ENCODE assay signal across 8 cellular contexts in genomic region chr16:50065241-50065623, GRCh38. TPM values are rescaled to one million over a fixed set of nuclear protein-coding genes. Genes with fewer than 3 reads are reported as not detected.
A peak's percentile ranks its signal among the peaks of the same experiment; 100 is the strongest.
DNase-seq lines count a peak whose midpoint lies in the region; ATAC-seq and TF ChIP-seq lines count a peak whose summit lies in the region.

No MANE protein-coding gene starts in this region.

- H3K9me3 ChIP-seq in heart left ventricle (no peaks in the 10 kb centered on the region), adipocyte (ENCODE audit: control insufficient read depth, low read length) (no peaks in the 10 kb centered on the region), lower lobe of right lung (no peaks in the 10 kb centered on the region), transverse colon (no peaks in the 10 kb centered on the region)

- intact Hi-C loops in heart left ventricle (cut with DNase I), result loop anchor here in 7 of 10 donors (2.0 to 10.0 kb wide), 7 partner anchors 38 to 147 kb away; partner anchors contain the start of genes TENT4B (in 7 of the 7) and CNEP1R1 (in 1 of the 7)
- intact Hi-C loops in cardiac septum (cut with DNase I), result no loop called here
- intact Hi-C loops in lower lobe of right lung (cut with DNase I), result no loop called here
- intact Hi-C loops in transverse colon (cut with DNase I; ENCODE audit: low total_unique reads), result no loop called here

- WGBS in heart left ventricle, 4 donors, result 85 to 86% (median 85%) methylated on average over 8 of the region's 8 CpGs
- 80% methylated on average over 5 to 8 of the region's 8 CpGs for WGBS in transverse colon (ENCODE audit: low coverage in 1 of 2), 2 donors

- in situ Hi-C loops in transverse colon (cut with MboI; ENCODE audit: low pct_ligation_motif_present in 1 of 4, low pct_unique_long_range_greater_than_20kb in 1 of 4, low sequenced_read_pairs in 3 of 4), result loop anchor here in 1 of 4 donors (25.0 kb wide), 1 partner anchor 103 kb away; no protein-coding TSS in a partner anchor

- TF ChIP-seq EP300 in transverse colon (IDR thresholded peaks at IDR 0.05; ENCODE audit: low read depth), result no peak

- H3K27ac ChIP-seq in heart left ventricle, result peak overlapping the region in 11 of 12 donors; percentile 94 to 100 (median 98)
- H3K27ac ChIP-seq in lower lobe of right lung, result peak overlapping the region; percentile 94
- H3K27ac ChIP-seq in transverse colon, result peak overlapping the region; percentile 92 to 100 (median 98)

- no peak for TF ChIP-seq POLR2A in heart left ventricle (IDR thresholded peaks at IDR 0.05)
- TF ChIP-seq POLR2A in transverse colon (IDR thresholded peaks at IDR 0.05), result no peak

- H3K9ac ChIP-seq in adipocyte (ENCODE audit: low read length), result peak overlapping the region; percentile 53

- DNase-seq in heart left ventricle, result no peak
- no peak for DNase-seq in cardiac septum (ENCODE audit: low spot score)
- DNase-seq in adipocyte (ENCODE audit: low read depth), result no peak
- no peak for DNase-seq in lower lobe of right lung
- no peak for DNase-seq in transverse colon
- no peak for DNase-seq in AG08395 (ENCODE audit: low spot score)
- no peak for DNase-seq in DMS114 treated with DMSO at 0.1 percent for 48 hours (lab: John Stamatoyannopoulos, UW; ENCODE audit: unreplicated experiment)

- H3K36me3 ChIP-seq in heart left ventricle, result peaks cover 0 to 16% (median 13%) of the 10 kb centered on the region in 9 donors
- H3K36me3 ChIP-seq in adipocyte (ENCODE audit: control insufficient read depth, insufficient read depth, low read length, severe bottlenecking), result peaks cover 13% of the 10 kb centered on the region
- peaks cover 17% of the 10 kb centered on the region for H3K36me3 ChIP-seq in lower lobe of right lung
- no peaks in the 10 kb centered on the region for H3K36me3 ChIP-seq in transverse colon

- H3K4me1 ChIP-seq in heart left ventricle (peaks cover 0 to 32% (median 22%) of the 10 kb centered on the region in 12 donors), adipocyte (ENCODE audit: control insufficient read depth, insufficient read depth, low read length) (peaks cover 19% of the 10 kb centered on the region), lower lobe of right lung (peaks cover 23% of the 10 kb centered on the region), transverse colon (peaks cover 13 to 21% (median 16%) of the 10 kb centered on the region in 4 donors)

- H3K27me3 ChIP-seq in heart left ventricle (no peaks in the 10 kb centered on the region), adipocyte (replicated peaks; ENCODE audit: control insufficient read depth, insufficient read depth, low read length) (no peaks in the 10 kb centered on the region), lower lobe of right lung (ENCODE audit: low read depth) (no peaks in the 10 kb centered on the region), transverse colon (no peaks in the 10 kb centered on the region)

- ATAC-seq in heart left ventricle (no peak), lower lobe of right lung (no peak), HG03521 (IDR thresholded peaks at IDR 0.05; ENCODE audit: unreplicated experiment) (no peak)

- H3K4me3 ChIP-seq in heart left ventricle (peak overlapping the region in 9 of 12 donors; percentile 70 to 100 (median 90)), adipocyte (ENCODE audit: low read length) (peak overlapping the region; percentile 98), lower lobe of right lung (peak overlapping the region; percentile 99), transverse colon (peak overlapping the region in 2 of 4 donors; percentile 91 to 99)

- TF ChIP-seq CTCF in heart left ventricle (IDR thresholded peaks at IDR 0.05), result no peak
- no peak for TF ChIP-seq CTCF in lower lobe of right lung (IDR thresholded peaks at IDR 0.05)
- no peak for TF ChIP-seq CTCF in transverse colon (IDR thresholded peaks at IDR 0.05)

RNA-seq across cellular contexts. Expression of gene HEATR3, which starts 0.5 kb away (rescaled TPM):
- total RNA-seq in heart left ventricle, result 10 to 100 TPM in 8 of 9 donors, 1 to 10 TPM in 1; 9.5 to 21.2 (median 11.9) TPM
- polyA plus RNA-seq in heart left ventricle, result 1 to 10 TPM; 2.4 to 7.1 TPM
- 10.3 TPM for total RNA-seq in cardiac septum
- 22.8 TPM for total RNA-seq in lower lobe of right lung
- total RNA-seq in transverse colon, result 10 to 100 TPM; 17.6 to 42.2 (median 25.8) TPM

RNA-seq across cellular contexts. Expression of gene CNEP1R1, which starts 40.2 kb away (rescaled TPM):
- 10 to 100 TPM; 10.9 to 23.9 (median 17.9) TPM for total RNA-seq in heart left ventricle
- polyA plus RNA-seq in heart left ventricle, result 10 to 100 TPM; 16.4 to 16.6 TPM
- total RNA-seq in cardiac septum, result 17.9 TPM
- 25.6 TPM for total RNA-seq in lower lobe of right lung
- 10 to 100 TPM in 3 of 4 donors, 1 to 10 TPM in 1; 7.6 to 21.6 (median 14.9) TPM for total RNA-seq in transverse colon

Comparison
In these comparisons a context has a peak if more than half of its experiments do, and no peak if none do; other contexts are left out.
1. intact Hi-C loops: an anchor here in heart left ventricle (2.0 to 10.0 kb wide); none called in cardiac septum, lower lobe of right lung and transverse colon.